15 cellular contexts compared by ENCODE assay signal in genomic region chr6:4907602-4908001, GRCh38.
DNase-seq lines count a peak whose midpoint lies in the region; ATAC-seq and TF ChIP-seq lines count a peak whose summit lies in the region.
"Had no signal": no experiment of that assay in that cellular context is flagged by ENCODE, and none has a peak within 500 bp of the region (broad histone marks: within the 10 kb centered on the region; RNA-seq: fewer than 3 reads in every experiment).

No MANE protein-coding gene starts in this region.

- H3K79me2 ChIP-seq in GM23338 (replicated peaks; ENCODE audit: insufficient read depth), result peaks cover 100% of the 10 kb centered on the region

- POLR2A ChIA-PET in activated CD4-positive, alpha-beta T cell treated with anti-CD3 and anti-CD28 coated beads, Interleukin-2, amount 10 ng/mL, durations not matched to agents 7 days and 5 days (lab: Charles Lee), result no interaction called here
- POLR2A ChIA-PET in activated CD8-positive, alpha-beta T cell treated with anti-CD3 and anti-CD28 coated beads, Interleukin-2, amount 10 ng/mL, durations not matched to agents 7 days and 5 days (lab: Charles Lee), result interaction anchor here (0.6 to 1.2 kb wide), 2 partner anchors 113 to 131 kb away, joined by 3 to 6 read pairs; partner anchors contain the start of gene CDYL

- H3K9me2 ChIP-seq in GM23338 (ENCODE audit: insufficient read depth), result no peaks in the 10 kb centered on the region

- H3K4me1 ChIP-seq in GM23338 (ENCODE audit: insufficient read depth), result peaks cover 42% of the 10 kb centered on the region
- peaks cover 22% of the 10 kb centered on the region for H3K4me1 ChIP-seq in body of pancreas
- H3K4me1 ChIP-seq: SJSA1 had no signal

- H3K4me2 ChIP-seq in GM23338, result peak overlapping the region; percentile 68

- CTCF ChIA-PET in activated CD4-positive, alpha-beta T cell treated with anti-CD3 and anti-CD28 coated beads, Interleukin-2, amount 10 ng/mL, durations not matched to agents 7 days and 5 days (lab: Charles Lee), result interaction anchor here (0.7 to 1.3 kb wide), 3 partner anchors 12 to 32 kb away, joined by 3 to 5 read pairs (median 3); no protein-coding TSS in a partner anchor
- CTCF ChIA-PET in activated CD8-positive, alpha-beta T cell treated with anti-CD3 and anti-CD28 coated beads, Interleukin-2, amount 10 ng/mL, durations not matched to agents 7 days and 5 days (lab: Charles Lee), result interaction anchor here (0.7 to 2.5 kb wide), 8 partner anchors 10 to 123 kb away, joined by 3 to 15 read pairs (median 3); no protein-coding TSS in a partner anchor

- peaks cover 70% of the 10 kb centered on the region for H4K20me1 ChIP-seq in GM23338 (replicated peaks; ENCODE audit: insufficient read depth)

- no peaks in the 10 kb centered on the region for H3K27me3 Mint-ChIP-seq in activated CD4-positive, alpha-beta T cell treated with anti-CD3 and anti-CD28 coated beads, Interleukin-2, amount 10 ng/mL, durations not matched to agents 7 days and 5 days
- H3K27me3 Mint-ChIP-seq in GM23338 (ENCODE audit: insufficient read depth, low read depth, poor library complexity), result peaks cover 13% of the 10 kb centered on the region
- no peaks in the 10 kb centered on the region for H3K27me3 Mint-ChIP-seq in activated CD8-positive, alpha-beta T cell treated with anti-CD3 and anti-CD28 coated beads, Interleukin-2, amount 10 ng/mL, durations not matched to agents 7 days and 5 days (ENCODE audit: low read depth)

- H3K4me3 Mint-ChIP-seq in activated CD4-positive, alpha-beta T cell treated with anti-CD3 and anti-CD28 coated beads, Interleukin-2, amount 10 ng/mL, durations not matched to agents 7 days and 5 days, result no peak overlapping the region
- H3K4me3 Mint-ChIP-seq in GM23338, result no peak overlapping the region
- peak overlapping the region; percentile 40 for H3K4me3 Mint-ChIP-seq in activated CD8-positive, alpha-beta T cell treated with anti-CD3 and anti-CD28 coated beads, Interleukin-2, amount 10 ng/mL, durations not matched to agents 7 days and 5 days
- peak overlapping the region; percentile 63 for H3K4me3 Mint-ChIP-seq in stimulated activated effector memory CD8-positive, alpha-beta T cell treated with anti-CD3 and anti-CD28 coated beads, Interleukin-12 subunit alpha, Interleukin-12 subunit beta, amount 100 ng/mL, for 72 hours

- peak overlapping the region; percentile 19; the same call in 1 of the 2 replicates for H3K27ac ChIP-seq in GM23338 (ENCODE audit: low read depth)
- H3K27ac ChIP-seq in body of pancreas, result no peak overlapping the region
- H3K27ac ChIP-seq: GM23248, SJSA1, WERI-Rb-1 had no signal

- H3K36me3 Mint-ChIP-seq in activated CD4-positive, alpha-beta T cell treated with anti-CD3 and anti-CD28 coated beads, Interleukin-2, amount 10 ng/mL, durations not matched to agents 7 days and 5 days (ENCODE audit: low read depth), result peaks cover 8% of the 10 kb centered on the region
- H3K36me3 Mint-ChIP-seq in GM23338 (ENCODE audit: low read depth), result peaks cover 16% of the 10 kb centered on the region
- H3K36me3 Mint-ChIP-seq in activated CD8-positive, alpha-beta T cell treated with anti-CD3 and anti-CD28 coated beads, Interleukin-2, amount 10 ng/mL, durations not matched to agents 7 days and 5 days (ENCODE audit: low read depth), result peaks cover 22% of the 10 kb centered on the region
- peaks cover 18% of the 10 kb centered on the region for H3K36me3 Mint-ChIP-seq in stimulated activated effector memory CD8-positive, alpha-beta T cell treated with anti-CD3 and anti-CD28 coated beads, Interleukin-12 subunit alpha, Interleukin-12 subunit beta, amount 100 ng/mL, for 72 hours

- H3K9me3 Mint-ChIP-seq in activated CD4-positive, alpha-beta T cell treated with anti-CD3 and anti-CD28 coated beads, Interleukin-2, amount 10 ng/mL, durations not matched to agents 7 days and 5 days, result no peaks in the 10 kb centered on the region
- H3K9me3 Mint-ChIP-seq in GM23338, result no peaks in the 10 kb centered on the region; the same call in 2 of the 3 replicates
- no peaks in the 10 kb centered on the region for H3K9me3 Mint-ChIP-seq in activated CD8-positive, alpha-beta T cell treated with anti-CD3 and anti-CD28 coated beads, Interleukin-2, amount 10 ng/mL, durations not matched to agents 7 days and 5 days (ENCODE audit: insufficient read depth)
- H3K9me3 Mint-ChIP-seq in stimulated activated effector memory CD8-positive, alpha-beta T cell treated with anti-CD3 and anti-CD28 coated beads, Interleukin-12 subunit alpha, Interleukin-12 subunit beta, amount 100 ng/mL, for 72 hours, result no peaks in the 10 kb centered on the region

- WGBS in body of pancreas, 2 donors, result 81 to 90% methylated on average over 6 of the region's 6 CpGs

- H3K27ac Mint-ChIP-seq in activated CD4-positive, alpha-beta T cell treated with anti-CD3 and anti-CD28 coated beads, Interleukin-2, amount 10 ng/mL, durations not matched to agents 7 days and 5 days, result peak overlapping the region; percentile 88
- H3K27ac Mint-ChIP-seq in GM23338, result peak overlapping the region; percentile 68; the same call in 1 of the 2 replicates
- peak overlapping the region; percentile 94 for H3K27ac Mint-ChIP-seq in activated CD8-positive, alpha-beta T cell treated with anti-CD3 and anti-CD28 coated beads, Interleukin-2, amount 10 ng/mL, durations not matched to agents 7 days and 5 days
- H3K27ac Mint-ChIP-seq in stimulated activated effector memory CD8-positive, alpha-beta T cell treated with anti-CD3 and anti-CD28 coated beads, Interleukin-12 subunit alpha, Interleukin-12 subunit beta, amount 100 ng/mL, for 72 hours, result peak overlapping the region; percentile 15

- intact Hi-C loops in body of pancreas (cut with DNase I), result no loop called here

- H3K4me3 ChIP-seq in GM23338 (no peak overlapping the region), body of pancreas (no peak overlapping the region)
- H3K4me3 ChIP-seq: GM23248, SJSA1 had no signal

- no peak for TF ChIP-seq POLR2A in body of pancreas (IDR thresholded peaks at IDR 0.05)

- TF ChIP-seq CTCF in GM23338 (conservative IDR thresholded peaks at IDR 0.05; ENCODE audit: low read depth in 2 of 2) (no peak), body of pancreas (IDR thresholded peaks at IDR 0.05) (no peak)

- H2AFZ ChIP-seq in GM23338, result no peak overlapping the region
- H2AFZ ChIP-seq: GM23248 had no signal

- H3K36me3 ChIP-seq in GM23338 (ENCODE audit: insufficient read depth) (no peaks in the 10 kb centered on the region), body of pancreas (replicated peaks in 1 of 2; ENCODE audit: insufficient read depth in 1 of 2, low read depth in 2 of 2) (no peaks in the 10 kb centered on the region)

- peaks cover 33% of the 10 kb centered on the region for H3K4me1 Mint-ChIP-seq in activated CD4-positive, alpha-beta T cell treated with anti-CD3 and anti-CD28 coated beads, Interleukin-2, amount 10 ng/mL, durations not matched to agents 7 days and 5 days
- peaks cover 67% of the 10 kb centered on the region for H3K4me1 Mint-ChIP-seq in GM23338
- peaks cover 39% of the 10 kb centered on the region for H3K4me1 Mint-ChIP-seq in activated CD8-positive, alpha-beta T cell treated with anti-CD3 and anti-CD28 coated beads, Interleukin-2, amount 10 ng/mL, durations not matched to agents 7 days and 5 days (ENCODE audit: low read depth)
- H3K4me1 Mint-ChIP-seq in stimulated activated effector memory CD8-positive, alpha-beta T cell treated with anti-CD3 and anti-CD28 coated beads, Interleukin-12 subunit alpha, Interleukin-12 subunit beta, amount 100 ng/mL, for 72 hours, result peaks cover 59% of the 10 kb centered on the region

- no peaks in the 10 kb centered on the region for H3F3A ChIP-seq in GM23338 (replicated peaks; ENCODE audit: low read depth)

- ATAC-seq in GM23338 (no peak), body of pancreas (no peak), SK-N-SH treated with all-trans-retinoic acid at 6 μM for 48 hours (no peak)
- ATAC-seq in activated CD8-positive, alpha-beta T cell treated with anti-CD3 and anti-CD28 coated beads, Interleukin-2, amount 10 ng/mL, durations not matched to agents 7 days and 5 days, result peak; percentile 32
- ATAC-seq in stimulated activated effector memory CD8-positive, alpha-beta T cell treated with anti-CD3 and anti-CD28 coated beads, Interleukin-12 subunit alpha, Interleukin-12 subunit beta, amount 100 ng/mL, for 72 hours, result peak; percentile 77

- H3K27me3 ChIP-seq in GM23338 (ENCODE audit: insufficient read depth) (no peaks in the 10 kb centered on the region), body of pancreas (no peaks in the 10 kb centered on the region)
- H3K27me3 ChIP-seq: SJSA1 had no signal

- no peaks in the 10 kb centered on the region for H3K9me3 ChIP-seq in body of pancreas
- H3K9me3 ChIP-seq: SJSA1 had no signal

- no peak for DNase-seq in activated CD4-positive, alpha-beta T cell treated with anti-CD3 and anti-CD28 coated beads, Interleukin-2, amount 10 ng/mL, durations not matched to agents 7 days and 5 days
- DNase-seq in activated CD4-positive, alpha-beta T cell treated with anti-CD3 and anti-CD28 coated beads, Interleukin-2, amount 50 U/mL, for 48 hours, result no peak
- no peak for DNase-seq in GM23338 (ENCODE audit: low spot score)
- no peak for DNase-seq in activated CD8-positive, alpha-beta T cell treated with anti-CD3 and anti-CD28 coated beads, Interleukin-2, amount 10 ng/mL, durations not matched to agents 7 days and 5 days
- DNase-seq in stimulated activated effector memory CD8-positive, alpha-beta T cell treated with anti-CD3 and anti-CD28 coated beads, Interleukin-12 subunit alpha, Interleukin-12 subunit beta, amount 100 ng/mL, for 72 hours (ENCODE audit: low spot score in 2 of 2), result no peak
- no peak for DNase-seq in body of pancreas
- no peak for DNase-seq in OCI-M1 (lab: John Stamatoyannopoulos, UW)
- DNase-seq: 8988T; COR-L47; NK-92 treated with Interleukin-12 subunit alpha and Interleukin-12 subunit beta, amount 100 ng/mL, for 24 hours; nucleus accumbens; WERI-Rb-1 had no signal

TF ChIP-seq in GM23338, 12 proteins besides CTCF, POLR2A, EP300 and RAD21 (continues in another document):
- no peak for TF ChIP-seq POLR2AphosphoS5 (IDR thresholded peaks at IDR 0.05; ENCODE audit: low read depth)
- no peak for TF ChIP-seq EZH2 (IDR thresholded peaks at IDR 0.05; ENCODE audit: low read depth, unreplicated experiment)

TF ChIP-seq in SK-N-SH treated with all-trans-retinoic acid at 6 μM for 48 hours, 23 proteins besides CTCF, POLR2A, EP300 and RAD21 (continues in another document):
- TF ChIP-seq OSR1 (CRISPR knock-in tag; IDR thresholded peaks at IDR 0.05), result no peak

Comparison
In these comparisons a context has a peak if more than half of its experiments do, and no peak if none do; other contexts are left out.
1. H3K27ac Mint-ChIP-seq: peak in every context shown above with its lines; median percentile 94 in activated CD8-positive, alpha-beta T cell treated with anti-CD3 and anti-CD28 coated beads, Interleukin-2, amount 10 ng/mL, durations not matched to agents 7 days and 5 days; 88 in activated CD4-positive, alpha-beta T cell treated with anti-CD3 and anti-CD28 coated beads, Interleukin-2, amount 10 ng/mL, durations not matched to agents 7 days and 5 days; 68 in GM23338; 15 in stimulated activated effector memory CD8-positive, alpha-beta T cell treated with anti-CD3 and anti-CD28 coated beads, Interleukin-12 subunit alpha, Interleukin-12 subunit beta, amount 100 ng/mL, for 72 hours.
2. H3K4me3 Mint-ChIP-seq: peak in activated CD8-positive, alpha-beta T cell treated with anti-CD3 and anti-CD28 coated beads, Interleukin-2, amount 10 ng/mL, durations not matched to agents 7 days and 5 days (single experiment) and stimulated activated effector memory CD8-positive, alpha-beta T cell treated with anti-CD3 and anti-CD28 coated beads, Interleukin-12 subunit alpha, Interleukin-12 subunit beta, amount 100 ng/mL, for 72 hours (single experiment); none in activated CD4-positive, alpha-beta T cell treated with anti-CD3 and anti-CD28 coated beads, Interleukin-2, amount 10 ng/mL, durations not matched to agents 7 days and 5 days (single experiment) and GM23338 (single experiment).
3. ATAC-seq: peak in activated CD8-positive, alpha-beta T cell treated with anti-CD3 and anti-CD28 coated beads, Interleukin-2, amount 10 ng/mL, durations not matched to agents 7 days and 5 days (single experiment) and stimulated activated effector memory CD8-positive, alpha-beta T cell treated with anti-CD3 and anti-CD28 coated beads, Interleukin-12 subunit alpha, Interleukin-12 subunit beta, amount 100 ng/mL, for 72 hours (single experiment); none in GM23338 (single experiment), body of pancreas (single experiment) and SK-N-SH treated with all-trans-retinoic acid at 6 μM for 48 hours (single experiment).